In the genomic region with DNA sequence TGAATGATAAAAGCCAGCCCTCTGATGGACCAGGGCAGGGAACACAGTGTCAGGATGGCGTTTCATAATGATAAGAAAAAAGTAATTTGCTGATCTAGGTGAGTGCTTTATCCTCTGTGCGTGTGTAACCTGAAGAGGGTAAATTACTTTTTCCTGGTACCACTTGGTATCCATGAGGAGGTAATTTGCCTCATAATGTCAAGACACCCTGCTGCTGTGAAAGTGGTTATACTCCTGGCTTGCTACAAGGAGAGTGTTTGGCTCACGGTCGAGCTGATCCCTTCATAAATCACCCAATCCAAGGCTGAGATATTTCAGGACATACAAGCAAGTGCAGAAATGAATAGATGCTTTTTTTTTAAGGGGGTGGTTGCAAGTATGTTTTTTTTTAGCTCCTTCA, we compare ENCODE assay signal across 1 cellular context.
TF ChIP-seq lines count a peak whose summit lies in the region.

No MANE protein-coding gene starts in this region.

TF ChIP-seq in H1, 55 proteins besides CTCF, POLR2A, EP300 and RAD21 (continued from another document):
- TF ChIP-seq MAFK (IDR thresholded peaks at IDR 0.05; ENCODE audit: low read depth, low read length) (no peak), FOSL1 (IDR thresholded peaks at IDR 0.05; ENCODE audit: insufficient read depth, low read depth, low read length) (no peak), RFX5 (IDR thresholded peaks at IDR 0.05; ENCODE audit: borderline replicate concordance, low read depth, low read length) (no peak), KDM5A (IDR thresholded peaks at IDR 0.05; ENCODE audit: low read length) (no peak), BCL11A (IDR thresholded peaks at IDR 0.05; ENCODE audit: low read depth in 2 of 2, low read length in 2 of 2) (no peak), SUZ12 (IDR thresholded peaks at IDR 0.05; ENCODE audit: low read length) (no peak), ZNF274 (IDR thresholded peaks at IDR 0.05; ENCODE audit: borderline replicate concordance, extremely low read depth, low read length) (no peak), TAF1 (IDR thresholded peaks at IDR 0.05; ENCODE audit: low read depth, low read length) (no peak), SP1 (IDR thresholded peaks at IDR 0.05; ENCODE audit: low read depth, low read length) (no peak), EGR1 (IDR thresholded peaks at IDR 0.05; ENCODE audit: borderline replicate concordance, low read depth, low read length) (no peak)
